8 cellular contexts compared by ENCODE assay signal in genomic region chr12:96989916-96990315, GRCh38.
DNase-seq lines count a peak whose midpoint lies in the region; ATAC-seq, FAIRE-seq and TF ChIP-seq lines count a peak whose summit lies in the region.

No MANE protein-coding gene starts in this region.

- TF ChIP-seq POLR2A in H54 (IDR thresholded peaks at IDR 0.05; ENCODE audit: low read depth, low read length) = no peak

- DNase-seq in ELF-1 (ENCODE audit: low read depth, low spot score) (peak; percentile 43), HEK293T (ENCODE audit: extremely low spot score) (peak; percentile 27), RPMI8226 (peak; percentile 31), iPS-NIHi7 (ENCODE audit: extremely low spot score) (peak; percentile 50), H54 (ENCODE audit: insufficient read length, low spot score) (no peak), anterior cingulate cortex (lab: John Stamatoyannopoulos, UW) (no peak)

- FAIRE-seq in H54 (lab: Jason Lieb, UNC) = no peak

- CTCF ChIA-PET in HEK293T (lab: Yijun Ruan, JAX) = no interaction called here

- ATAC-seq in HG03039 (IDR thresholded peaks at IDR 0.05; ENCODE audit: unreplicated experiment) = no peak
- no peak for ATAC-seq in activated CD4-positive, CD25-positive, alpha-beta regulatory T cell treated with anti-CD3 and anti-CD28 coated beads, Interleukin-2, amount 50 U/mL, for 24 hours

- POLR2A ChIA-PET in HEK293T (lab: Yijun Ruan, JAX) = no interaction called here

TF ChIP-seq in HEK293T, 16 proteins besides CTCF, POLR2A, EP300 and RAD21:
- TF ChIP-seq ZNF384 (IDR thresholded peaks at IDR 0.05) (no peak), ARNT (IDR thresholded peaks at IDR 0.05) (no peak), FOXA1 (IDR thresholded peaks at IDR 0.05) (no peak), LEF1 (IDR thresholded peaks at IDR 0.05; ENCODE audit: borderline replicate concordance) (no peak), FOXM1 (IDR thresholded peaks at IDR 0.05; ENCODE audit: borderline replicate concordance) (no peak), PKNOX1 (IDR thresholded peaks at IDR 0.05) (no peak), FOXK2 (IDR thresholded peaks at IDR 0.05) (no peak), NFRKB (IDR thresholded peaks at IDR 0.05) (no peak), SP1 (IDR thresholded peaks at IDR 0.05) (no peak), TARDBP (IDR thresholded peaks at IDR 0.05) (no peak), L3MBTL2 (conservative IDR thresholded peaks at IDR 0.05) (no peak), BHLHE40 (IDR thresholded peaks at IDR 0.05; ENCODE audit: borderline replicate concordance) (no peak), ELF4 (IDR thresholded peaks at IDR 0.05) (no peak), CTBP1 (IDR thresholded peaks at IDR 0.05; ENCODE audit: borderline replicate concordance) (no peak)

Comparison
In these comparisons a context has a peak if more than half of its experiments do, and no peak if none do; other contexts are left out.
1. DNase-seq: peak in ELF-1 (single experiment), HEK293T (single experiment), RPMI8226 (single experiment) and iPS-NIHi7 (single experiment); none in H54 (single experiment) and anterior cingulate cortex (0 of 58).